8 cellular contexts compared by ENCODE assay signal in the genomic region with DNA sequence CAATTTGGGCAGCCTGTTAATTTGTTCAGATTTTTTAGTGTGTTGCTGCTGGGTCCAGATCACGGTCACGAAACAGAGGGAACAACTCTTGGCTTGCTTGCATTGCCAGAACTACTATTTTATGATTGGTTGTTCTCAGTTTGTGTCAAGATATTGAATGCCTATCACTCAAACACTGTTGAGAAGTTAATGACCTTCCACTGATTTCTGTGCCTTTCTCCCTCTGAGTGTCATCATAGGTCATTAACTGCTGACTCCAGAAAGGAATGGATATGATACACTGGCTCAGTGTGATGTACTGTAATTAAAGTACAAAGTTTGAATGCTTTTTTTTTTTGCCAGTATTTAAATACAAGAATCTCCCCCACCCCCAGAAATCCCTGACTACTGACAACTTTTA. TPM values are rescaled to one million over a fixed set of nuclear protein-coding genes. Genes with fewer than 3 reads are reported as not detected.
"Had no signal": no experiment of that assay in that cellular context is flagged by ENCODE, and none has a peak within 500 bp of the region (broad histone marks: within the 10 kb centered on the region; RNA-seq: fewer than 3 reads in every experiment).

No MANE protein-coding gene starts in this region.

- H3K27ac ChIP-seq: HL-60 had no signal

- H3K4me2 ChIP-seq: GM23338 had no signal

- H3K4me3 ChIP-seq: GM23338 had no signal

- ATAC-seq: GM23338, HepG2 had no signal

- DNase-seq: H9, HCEC 1CT had no signal

- H2AFZ ChIP-seq: GM23338 had no signal

- FAIRE-seq: H1, H54, HepG2 had no signal

RNA-seq across cellular contexts. Expression of a gene that starts 9.2 kb away (rescaled TPM):
- total RNA-seq: HepG2, HT1080 had no signal
